In genomic region chr3:191331443-191331842, GRCh38 we compare ENCODE assay signal across 8 cellular contexts. TPM values are rescaled to one million over a fixed set of nuclear protein-coding genes. Genes with fewer than 3 reads are reported as not detected.
DNase-seq lines count a peak whose midpoint lies in the region; ATAC-seq and TF ChIP-seq lines count a peak whose summit lies in the region.
"Had no signal": no experiment of that assay in that cellular context is flagged by ENCODE, and none has a peak within 500 bp of the region (broad histone marks: within the 10 kb centered on the region; RNA-seq: fewer than 3 reads in every experiment).

No MANE protein-coding gene starts in this region.

- H3K4me1 Mint-ChIP-seq in GM23338, result peaks cover 50% of the 10 kb centered on the region
- H3K4me1 Mint-ChIP-seq in stimulated activated naive B cell treated with anti-CD40 and anti-IgM and Interleukin-4, amounts not matched to agents 10 μg/mL and 1 μg/mL and 100 μg/mL, for 72 hours, result peaks cover 25 to 59% of the 10 kb centered on the region in 2 donors

- H3K9me3 ChIP-seq in iPS-20b (ENCODE audit: insufficient read depth, low read depth, low read length), result no peaks in the 10 kb centered on the region

- H3K36me3 ChIP-seq in GM23338 (ENCODE audit: insufficient read depth) (no peaks in the 10 kb centered on the region), iPS-20b (ENCODE audit: insufficient read depth, low read depth, low read length) (no peaks in the 10 kb centered on the region)

- H3K27me3 Mint-ChIP-seq in GM23338 (ENCODE audit: insufficient read depth, low read depth, poor library complexity), result peaks cover 9% of the 10 kb centered on the region
- no peaks in the 10 kb centered on the region for H3K27me3 Mint-ChIP-seq in stimulated activated naive B cell treated with anti-CD40 and anti-IgM and Interleukin-4, amounts not matched to agents 10 μg/mL and 1 μg/mL and 100 μg/mL, for 72 hours

- H3K79me2 ChIP-seq in GM23338 (replicated peaks; ENCODE audit: insufficient read depth), result peaks cover 55% of the 10 kb centered on the region

- ATAC-seq in GM23338, result no peak
- ATAC-seq in stimulated activated naive B cell treated with anti-CD40 and anti-IgM and Interleukin-4, amounts not matched to agents 10 μg/mL and 1 μg/mL and 100 μg/mL, for 72 hours (replicated peaks), result no peak

- TF ChIP-seq CTCF in GM23338 (conservative IDR thresholded peaks at IDR 0.05; ENCODE audit: low read depth in 2 of 2) (no peak), WI38 (IDR thresholded peaks at IDR 0.05; ENCODE audit: low read depth, low read length) (no peak)

- peaks cover 4% of the 10 kb centered on the region; the same call in 1 of the 2 replicates for H3F3A ChIP-seq in GM23338 (replicated peaks; ENCODE audit: low read depth)

- H4K20me1 ChIP-seq in GM23338 (replicated peaks; ENCODE audit: insufficient read depth), result no peaks in the 10 kb centered on the region

- no peaks in the 10 kb centered on the region for H3K9me3 Mint-ChIP-seq in GM23338
- no peaks in the 10 kb centered on the region for H3K9me3 Mint-ChIP-seq in stimulated activated naive B cell treated with anti-CD40 and anti-IgM and Interleukin-4, amounts not matched to agents 10 μg/mL and 1 μg/mL and 100 μg/mL, for 72 hours

- H3K27ac ChIP-seq in GM23338 (ENCODE audit: low read depth) (no peak overlapping the region), iPS-20b (ENCODE audit: low read length) (no peak overlapping the region)

- POLR2A ChIA-PET in HEK293T (lab: Yijun Ruan, JAX), result no interaction called here

- DNase-seq in GM23338 (ENCODE audit: low spot score) (no peak), HEK293T (ENCODE audit: extremely low spot score) (no peak), SKM-1 (lab: John Stamatoyannopoulos, UW; ENCODE audit: unreplicated experiment) (no peak), DMS53 (lab: John Stamatoyannopoulos, UW) (no peak)
- DNase-seq in stimulated activated naive B cell treated with anti-CD40 and anti-IgM and Interleukin-4, amounts not matched to agents 10 μg/mL and 1 μg/mL and 100 μg/mL, for 72 hours, result no peak
- DNase-seq: erythroblast had no signal

- H3K27ac Mint-ChIP-seq in GM23338, result no peak overlapping the region
- peak overlapping the region; percentile 56 for H3K27ac Mint-ChIP-seq in stimulated activated naive B cell treated with anti-CD40 and anti-IgM and Interleukin-4, amounts not matched to agents 10 μg/mL and 1 μg/mL and 100 μg/mL, for 72 hours

- H3K9ac ChIP-seq in iPS-20b (ENCODE audit: low read depth, low read length), result no peak overlapping the region

- H3K36me3 Mint-ChIP-seq in GM23338 (ENCODE audit: low read depth), result no peaks in the 10 kb centered on the region
- H3K36me3 Mint-ChIP-seq in stimulated activated naive B cell treated with anti-CD40 and anti-IgM and Interleukin-4, amounts not matched to agents 10 μg/mL and 1 μg/mL and 100 μg/mL, for 72 hours, result peaks cover 6 to 7% of the 10 kb centered on the region in 2 donors

- CTCF ChIA-PET in HEK293T (lab: Yijun Ruan, JAX), result no interaction called here

- H2AFZ ChIP-seq in GM23338, result no peak overlapping the region

- H3K4me3 ChIP-seq in GM23338 (no peak overlapping the region), WI38 (ENCODE audit: low read depth, low read length) (peak overlapping the region; percentile 75), iPS-20b (ENCODE audit: low read length) (peak overlapping the region; percentile 65; the same call in 1 of the 2 replicates)

- no peaks in the 10 kb centered on the region for H3K9me2 ChIP-seq in GM23338 (ENCODE audit: insufficient read depth)

- peak overlapping the region; percentile 86; the same call in 1 of the 2 replicates for H3K4me2 ChIP-seq in GM23338

- H3K27me3 ChIP-seq in GM23338 (ENCODE audit: insufficient read depth) (peaks cover 40% of the 10 kb centered on the region), iPS-20b (ENCODE audit: insufficient read depth, low read length) (peaks cover 38% of the 10 kb centered on the region)

- H3K4me3 Mint-ChIP-seq in GM23338, result peak overlapping the region; percentile 88; the same call in 1 of the 3 replicates
- H3K4me3 Mint-ChIP-seq in stimulated activated naive B cell treated with anti-CD40 and anti-IgM and Interleukin-4, amounts not matched to agents 10 μg/mL and 1 μg/mL and 100 μg/mL, for 72 hours, result peak overlapping the region; percentile 89 to 90

- H3K4me1 ChIP-seq in GM23338 (ENCODE audit: insufficient read depth) (peaks cover 40% of the 10 kb centered on the region), iPS-20b (ENCODE audit: insufficient read depth, low read length) (peaks cover 22% of the 10 kb centered on the region)

TF ChIP-seq in GM23338, 12 proteins besides CTCF, POLR2A, EP300 and RAD21 (continues in another document):
- TF ChIP-seq EZH2 (IDR thresholded peaks at IDR 0.05; ENCODE audit: low read depth, unreplicated experiment), result no peak
- no peak for TF ChIP-seq NANOG (IDR thresholded peaks at IDR 0.05; ENCODE audit: borderline replicate concordance)
- no peak for TF ChIP-seq STAT1 (IDR thresholded peaks at IDR 0.05; ENCODE audit: unreplicated experiment)
- no peak for TF ChIP-seq POLR2AphosphoS5 (IDR thresholded peaks at IDR 0.05; ENCODE audit: low read depth)
- no peak for TF ChIP-seq EZH2phosphoT487 (IDR thresholded peaks at IDR 0.05; ENCODE audit: unreplicated experiment)
- no peak for TF ChIP-seq REST (IDR thresholded peaks at IDR 0.05; ENCODE audit: unreplicated experiment)

TF ChIP-seq in HEK293T, 16 proteins besides CTCF, POLR2A, EP300 and RAD21:
- TF ChIP-seq ZNF384 (IDR thresholded peaks at IDR 0.05) (no peak), ELF4 (IDR thresholded peaks at IDR 0.05) (no peak), BHLHE40 (IDR thresholded peaks at IDR 0.05; ENCODE audit: borderline replicate concordance) (no peak), HDGF (IDR thresholded peaks at IDR 0.05; ENCODE audit: borderline replicate concordance) (no peak), SUZ12 (IDR thresholded peaks at IDR 0.05) (no peak), FOXK2 (IDR thresholded peaks at IDR 0.05) (no peak), FOXM1 (IDR thresholded peaks at IDR 0.05; ENCODE audit: borderline replicate concordance) (no peak)
- TF ChIP-seq, protein P1, sequence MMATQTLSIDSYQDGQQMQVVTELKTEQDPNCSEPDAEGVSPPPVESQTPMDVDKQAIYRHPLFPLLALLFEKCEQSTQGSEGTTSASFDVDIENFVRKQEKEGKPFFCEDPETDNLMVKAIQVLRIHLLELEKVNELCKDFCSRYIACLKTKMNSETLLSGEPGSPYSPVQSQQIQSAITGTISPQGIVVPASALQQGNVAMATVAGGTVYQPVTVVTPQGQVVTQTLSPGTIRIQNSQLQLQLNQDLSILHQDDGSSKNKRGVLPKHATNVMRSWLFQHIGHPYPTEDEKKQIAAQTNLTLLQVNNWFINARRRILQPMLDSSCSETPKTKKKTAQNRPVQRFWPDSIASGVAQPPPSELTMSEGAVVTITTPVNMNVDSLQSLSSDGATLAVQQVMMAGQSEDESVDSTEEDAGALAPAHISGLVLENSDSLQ (IDR thresholded peaks at IDR 0.05), result no peak

RNA-seq across cellular contexts. Expression of gene UTS2B, which starts 1.1 kb away (rescaled TPM):
- not detected in 2 replicates for total RNA-seq in GM23338 (2014; rRNA removed; shearing (Covaris generic))
- polyA plus RNA-seq in GM23338 (2016; fragmentation: Nextera tagmentation; extraction: Ambion mirVana), result 0.21 TPM in 1 of 2 replicates, not detected in the other

RNA-seq across cellular contexts. Expression of gene CCDC50, which starts 2.2 kb away (rescaled TPM):
- total RNA-seq in GM23338 (2014; rRNA removed; shearing (Covaris generic)), result 25.4 and 28.3 TPM in 2 replicates
- polyA plus RNA-seq in GM23338 (2016; fragmentation: Nextera tagmentation; extraction: Ambion mirVana), result 20.7 and 22.4 TPM in 2 replicates
